Comparison of ENCODE assay signal across 23 cellular contexts in genomic region chr13:49183672-49184315, GRCh38. TPM values are rescaled to one million over a fixed set of nuclear protein-coding genes. Genes with fewer than 3 reads are reported as not detected.
DNase-seq lines count a peak whose midpoint lies in the region; ATAC-seq and TF ChIP-seq lines count a peak whose summit lies in the region.
"Had no signal": no experiment of that assay in that cellular context is flagged by ENCODE, and none has a peak within 500 bp of the region (broad histone marks: within the 10 kb centered on the region; RNA-seq: fewer than 3 reads in every experiment).

No MANE protein-coding gene starts in this region.

- H3K36me3 Mint-ChIP-seq in HFFc6 (ENCODE audit: low read depth): peaks cover 41% of the 10 kb centered on the region
- H3K36me3 Mint-ChIP-seq in endodermal cell (ENCODE audit: low read depth): peaks cover 46% of the 10 kb centered on the region

- peak overlapping the region; percentile 58 for H3K9ac ChIP-seq in endodermal cell (ENCODE audit: extremely low read depth, low read length, poor library complexity, severe bottlenecking)

- H3K27ac ChIP-seq in endodermal cell (ENCODE audit: low read depth, low read length) (peak overlapping the region; percentile 14), mesodermal cell (ENCODE audit: low read depth, low read length, severe bottlenecking) (peak overlapping the region; percentile 1)
- H3K27ac ChIP-seq: ascending aorta had no signal

- H3K9me3 ChIP-seq in endodermal cell (ENCODE audit: control insufficient read depth, low read length): no peaks in the 10 kb centered on the region
- no peaks in the 10 kb centered on the region for H3K9me3 ChIP-seq in mesodermal cell (ENCODE audit: control insufficient read depth, low read length)
- H3K9me3 ChIP-seq: ascending aorta, heart left ventricle had no signal

- ATAC-seq in SK-N-SH treated with all-trans-retinoic acid at 6 μM for 48 hours: no peak
- ATAC-seq: heart left ventricle had no signal

- H3K4me3 Mint-ChIP-seq in HFFc6 (no peak overlapping the region), endodermal cell (no peak overlapping the region)

- peaks cover 7% of the 10 kb centered on the region; the same call in 1 of the 2 replicates for H3K4me1 Mint-ChIP-seq in HFFc6 (ENCODE audit: low read depth)
- peaks cover 15% of the 10 kb centered on the region for H3K4me1 Mint-ChIP-seq in endodermal cell

- H3K4me3 ChIP-seq in endodermal cell (ENCODE audit: low read length): peak overlapping the region; percentile 21
- H3K4me3 ChIP-seq in mesodermal cell (ENCODE audit: extremely low read depth, insufficient read depth, low read length, poor library complexity, severe bottlenecking): no peak overlapping the region
- H3K4me3 ChIP-seq: ascending aorta, heart left ventricle had no signal

- H3K27ac Mint-ChIP-seq in HFFc6 (no peak overlapping the region), endodermal cell (no peak overlapping the region)

- H3K9me3 Mint-ChIP-seq in HFFc6 (no peaks in the 10 kb centered on the region), endodermal cell (no peaks in the 10 kb centered on the region)

- H3K36me3 ChIP-seq in endodermal cell (ENCODE audit: control insufficient read depth, insufficient read depth, low read length) (peaks cover 52% of the 10 kb centered on the region), mesodermal cell (ENCODE audit: control insufficient read depth, insufficient read depth, low read length) (peaks cover 69% of the 10 kb centered on the region)

- DNase-seq in DMS53 (lab: John Stamatoyannopoulos, UW): peak; percentile 5
- no peak for DNase-seq in DMS53 treated with DMSO at 0.1 percent for 48 hours (lab: John Stamatoyannopoulos, UW; ENCODE audit: unreplicated experiment)
- peak; percentile 1 for DNase-seq in HFFc6
- no peak for DNase-seq in endodermal cell
- no peak for DNase-seq in ureter (ENCODE audit: low spot score)
- no peak for DNase-seq in SW 1271 (lab: John Stamatoyannopoulos, UW)
- DNase-seq: 8988T; activated CD4-positive, alpha-beta T cell treated with anti-CD3 and anti-CD28 coated beads for 48 hours; activated naive CD4-positive, alpha-beta T cell treated with Interleukin-2 at 50 U/mL for 16 hours; activated T-cell treated with anti-CD3 and anti-CD28 coated beads for 4 hours; heart left ventricle; KG1; NCI-H1694; nucleus accumbens; OCI-M1; SHP77 treated with DMSO at 0.1 percent for 48 hours; stimulated activated CD4-positive, alpha-beta T cell treated with anti-CD3 and anti-CD28 coated beads, Interleukin-4, amount 100 ng/mL, for 1 hour; trophoblast cell had no signal

- H3K27me3 Mint-ChIP-seq in HFFc6 (ENCODE audit: insufficient read depth) (no peaks in the 10 kb centered on the region), endodermal cell (ENCODE audit: insufficient read depth) (no peaks in the 10 kb centered on the region)

- TF ChIP-seq CTCF in HFFc6 (IDR thresholded peaks at IDR 0.05) (no peak), endodermal cell (conservative IDR thresholded peaks at IDR 0.05) (no peak)

- H3K4me1 ChIP-seq in endodermal cell (ENCODE audit: control insufficient read depth, insufficient read depth, low read length) (peaks cover 9% of the 10 kb centered on the region), mesodermal cell (ENCODE audit: control insufficient read depth, insufficient read depth, low read length, poor library complexity, severe bottlenecking) (no peaks in the 10 kb centered on the region)
- H3K4me1 ChIP-seq: ascending aorta had no signal

- no peaks in the 10 kb centered on the region for H3K27me3 ChIP-seq in endodermal cell (ENCODE audit: control insufficient read depth, insufficient read depth, low read length, poor library complexity, severe bottlenecking)
- H3K27me3 ChIP-seq: ascending aorta, heart left ventricle had no signal

TF ChIP-seq in SK-N-SH treated with all-trans-retinoic acid at 6 μM for 48 hours, 23 proteins besides CTCF, POLR2A, EP300 and RAD21:
- no peak for TF ChIP-seq BACH2 (CRISPR knock-in tag; IDR thresholded peaks at IDR 0.05; ENCODE audit: borderline replicate concordance)
- no peak for TF ChIP-seq PATZ1 (CRISPR knock-in tag; IDR thresholded peaks at IDR 0.05; ENCODE audit: borderline replicate concordance)
- TF ChIP-seq ISL1 (CRISPR knock-in tag; IDR thresholded peaks at IDR 0.05): no peak

RNA-seq across cellular contexts. Expression of gene MLNR, which starts 36.3 kb away (rescaled TPM):
- not detected for total RNA-seq in HFFc6 (2021; fragmentation: NEBNext Ultra II Directional; extraction: Animal tissue kit (Norgen Biotek cat#: 25700))
- total RNA-seq in endodermal cell (under 1 TPM; 0.29 to 0.35 TPM), ureter (not detected)
- polyA plus RNA-seq in endodermal cell (2013, experiment 1 of 2): not detected
- not detected for polyA plus RNA-seq in endodermal cell (2013, experiment 2 of 2)
- polyA plus RNA-seq in mesodermal cell (2013, experiment 1 of 2): not detected
- polyA plus RNA-seq in mesodermal cell (2013, experiment 2 of 2): not detected
- total RNA-seq: ascending aorta, chondrocyte had no signal
- polyA plus RNA-seq: heart left ventricle, liver had no signal

Comparison
In these comparisons a context has a peak if more than half of its experiments do, and no peak if none do; other contexts are left out.
1. DNase-seq: peak in DMS53 (single experiment) and HFFc6 (single experiment); none in DMS53 treated with DMSO at 0.1 percent for 48 hours (single experiment), endodermal cell (single experiment), ureter (single experiment) and SW 1271 (0 of 2).